ENCODE assay signal across 8 cellular contexts in genomic region chr1:247906504-247907047, GRCh38. TPM values are rescaled to one million over a fixed set of nuclear protein-coding genes. Genes with fewer than 3 reads are reported as not detected.
DNase-seq lines count a peak whose midpoint lies in the region; ATAC-seq, FAIRE-seq and TF ChIP-seq lines count a peak whose summit lies in the region.
"Had no signal": no experiment of that assay in that cellular context is flagged by ENCODE, and none has a peak within 500 bp of the region (broad histone marks: within the 10 kb centered on the region; RNA-seq: fewer than 3 reads in every experiment).

No MANE protein-coding gene starts in this region.

- DNase-seq in H7 = peak; percentile 17
- DNase-seq in Panc1 (ENCODE audit: low read depth, low spot score) = peak; percentile 33
- no peak for DNase-seq in gastrocnemius medialis
- no peak for DNase-seq in HuH-7 (ENCODE audit: low spot score)
- no peak for DNase-seq in kidney
- DNase-seq: left cardiac atrium had no signal

- H3K27me3 ChIP-seq in H7 (ENCODE audit: control insufficient read depth, insufficient read depth, low read length) = no peaks in the 10 kb centered on the region
- H3K27me3 ChIP-seq in Panc1 (ENCODE audit: control insufficient read depth, insufficient read depth, low read length) = no peaks in the 10 kb centered on the region
- H3K27me3 ChIP-seq in gastrocnemius medialis = no peaks in the 10 kb centered on the region

- H3K4me3 ChIP-seq in H7 (ENCODE audit: insufficient read depth, low read depth, low read length) (no peak overlapping the region), Panc1 (ENCODE audit: low read depth in 2 of 2, low read length in 2 of 2) (peak overlapping the region; percentile 13 to 41), gastrocnemius medialis (peak overlapping the region; percentile 8 to 20 (median 14)), kidney (ENCODE audit: low read length in 2 of 2) (peak overlapping the region in 1 of 2 donors; percentile 21)

- CTCF ChIA-PET in Panc1 (lab: Charles Lee) = interaction anchor here (0.7 kb wide), 1 partner anchor 145 kb away, joined by 4 read pairs; no protein-coding TSS in a partner anchor

- no peak overlapping the region for H3K27ac ChIP-seq in Panc1 (ENCODE audit: low read length)
- no peak overlapping the region for H3K27ac ChIP-seq in gastrocnemius medialis
- H3K27ac ChIP-seq in kidney (ENCODE audit: low read depth in 2 of 2, low read length in 2 of 2) = no peak overlapping the region

- TF ChIP-seq POLR2A in gastrocnemius medialis (IDR thresholded peaks at IDR 0.05) = no peak

- H3K9ac ChIP-seq in kidney (ENCODE audit: low read length in 2 of 2) = no peak overlapping the region

- intact Hi-C loops in Panc1 (cut with micrococcal nuclease; ENCODE audit: unreplicated experiment) (no loop called here), gastrocnemius medialis (cut with DNase I; ENCODE audit: low total_unique reads) (no loop called here), kidney (cut with DNase I) (no loop called here)

- H3K4me1 ChIP-seq in Panc1 (ENCODE audit: control insufficient read depth, insufficient read depth, low read length) (no peaks in the 10 kb centered on the region), gastrocnemius medialis (no peaks in the 10 kb centered on the region), kidney (ENCODE audit: control insufficient read depth in 1 of 2, insufficient read depth in 1 of 2, low read depth in 1 of 2, low read length in 2 of 2) (no peaks in the 10 kb centered on the region)

- FAIRE-seq in colon (lab: Jason Lieb, UNC) = peak; percentile 14
- FAIRE-seq in kidney (lab: Jason Lieb, UNC) = no peak

- ATAC-seq in Panc1 = peak; percentile 93
- ATAC-seq in gastrocnemius medialis = no peak
- no peak for ATAC-seq in HG03139 (IDR thresholded peaks at IDR 0.05; ENCODE audit: unreplicated experiment)

- in situ Hi-C loops in Panc1 (cut with HindIII; ENCODE audit: low pct_unique_long_range_greater_than_20kb, low sequenced_read_pairs) = no loop called here
- in situ Hi-C loops in gastrocnemius medialis (cut with MboI; ENCODE audit: low sequenced_read_pairs in 4 of 4) = no loop called here

- no peak for TF ChIP-seq CTCF in Panc1 (IDR thresholded peaks at IDR 0.05)
- TF ChIP-seq CTCF in gastrocnemius medialis (IDR thresholded peaks at IDR 0.05 in 4 of 5, conservative IDR thresholded peaks at IDR 0.05 in 1 of 5) = no peak
- no peak for TF ChIP-seq CTCF in kidney (IDR thresholded peaks at IDR 0.05; ENCODE audit: borderline replicate concordance, extremely low read depth, insufficient read depth)

- POLR2A ChIA-PET in Panc1 (lab: Charles Lee) = no interaction called here

- H3K9me3 ChIP-seq in Panc1 (ENCODE audit: control insufficient read depth, insufficient read depth, low read depth, low read length) (no peaks in the 10 kb centered on the region), gastrocnemius medialis (no peaks in the 10 kb centered on the region), kidney (ENCODE audit: control insufficient read depth in 1 of 2, low read length in 2 of 2) (peaks cover 0 to 2% of the 10 kb centered on the region in 2 donors)

- H3K36me3 ChIP-seq in H7 (replicated peaks; ENCODE audit: control insufficient read depth, insufficient read depth, low read length) = no peaks in the 10 kb centered on the region
- no peaks in the 10 kb centered on the region for H3K36me3 ChIP-seq in Panc1 (ENCODE audit: control insufficient read depth, insufficient read depth, low read length)
- no peaks in the 10 kb centered on the region for H3K36me3 ChIP-seq in gastrocnemius medialis
- H3K36me3 ChIP-seq in kidney (ENCODE audit: control insufficient read depth in 1 of 2, insufficient read depth in 2 of 2, low read length in 2 of 2) = no peaks in the 10 kb centered on the region

- no TSS peak for BruUV-seq in Panc1 (replicated peaks; lab: Mats Ljungman, UMichigan)

RNA-seq across cellular contexts. Expression of gene OR2W3, which starts 11.2 kb away (rescaled TPM):
- total RNA-seq in H7 (2014; rRNA removed; shearing (Covaris generic)) = not detected in 2 replicates
- total RNA-seq in Panc1 (2021; ENCODE audit: unreplicated experiment) = not detected
- polyA plus RNA-seq in Panc1 (2012; ENCODE audit: insufficient read length) = not detected
- under 1 TPM in 1 of 4 donors, not detected in 3; 0.80 TPM for total RNA-seq in gastrocnemius medialis
- total RNA-seq in kidney = not detected
- polyA plus RNA-seq in kidney (ENCODE audit: insufficient read depth, low read depth, low replicate concordance) = not detected

RNA-seq across cellular contexts. Expression of gene OR2T8, which starts 13.5 kb away (rescaled TPM):
- total RNA-seq in H7 (2014; rRNA removed; shearing (Covaris generic)) = not detected in 2 replicates
- total RNA-seq in Panc1 (2021; ENCODE audit: unreplicated experiment) (not detected), gastrocnemius medialis (not detected), kidney (not detected)
- polyA plus RNA-seq in Panc1 (2012; ENCODE audit: insufficient read length) = not detected
- not detected for polyA plus RNA-seq in kidney (ENCODE audit: insufficient read depth, low read depth, low replicate concordance)
- total RNA-seq: left cardiac atrium had no signal

RNA-seq across cellular contexts. Expression of gene OR2AJ1, which starts 18.1 kb away (rescaled TPM):
- total RNA-seq in H7 (2014; rRNA removed; shearing (Covaris generic)) = not detected in 2 replicates
- total RNA-seq in Panc1 (2021; ENCODE audit: unreplicated experiment) (not detected), gastrocnemius medialis (not detected), kidney (not detected)
- not detected for polyA plus RNA-seq in Panc1 (2012; ENCODE audit: insufficient read length)
- not detected for polyA plus RNA-seq in kidney (ENCODE audit: insufficient read depth, low read depth, low replicate concordance)
- total RNA-seq: left cardiac atrium had no signal

RNA-seq across cellular contexts. Expression of gene OR2L8, which starts 42.1 kb away (rescaled TPM):
- not detected in 2 replicates for total RNA-seq in H7 (2014; rRNA removed; shearing (Covaris generic))
- total RNA-seq in Panc1 (2021; ENCODE audit: unreplicated experiment) (not detected), gastrocnemius medialis (not detected), kidney (not detected)
- polyA plus RNA-seq in Panc1 (2012; ENCODE audit: insufficient read length) = not detected
- polyA plus RNA-seq in kidney (ENCODE audit: insufficient read depth, low read depth, low replicate concordance) = not detected
- total RNA-seq: left cardiac atrium had no signal

RNA-seq across cellular contexts. Expression of gene TRIM58, which starts 49.6 kb away (rescaled TPM):
- total RNA-seq in H7 (2014; rRNA removed; shearing (Covaris generic)) = 0.04 and 0.10 TPM in 2 replicates
- total RNA-seq in Panc1 (2021; ENCODE audit: unreplicated experiment) (not detected), gastrocnemius medialis (1 to 10 TPM in 1 of 4 donors, under 1 TPM in 3; 0.26 to 1.5 (median 0.49) TPM), kidney (0.50 TPM)
- polyA plus RNA-seq in Panc1 (2012; ENCODE audit: insufficient read length) = not detected
- 0.11 TPM for polyA plus RNA-seq in kidney (ENCODE audit: insufficient read depth, low read depth, low replicate concordance)

Comparison
In these comparisons a context has a peak if more than half of its experiments do, and no peak if none do; other contexts are left out.
1. DNase-seq: peak in H7 (single experiment) and Panc1 (single experiment); none in gastrocnemius medialis (0 of 2), HuH-7 (single experiment) and kidney (single experiment).